Comparison of ENCODE assay signal across 21 cellular contexts in genomic region chr2:88211005-88211808, GRCh38.
"Had no signal": no experiment of that assay in that cellular context is flagged by ENCODE, and none has a peak within 500 bp of the region (broad histone marks: within the 10 kb centered on the region; RNA-seq: fewer than 3 reads in every experiment).

No MANE protein-coding gene starts in this region.

- H3K27ac ChIP-seq: ascending aorta, colonic mucosa, foreskin keratinocyte, lower lobe of right lung, ovary, thoracic aorta had no signal

- H3K9me3 ChIP-seq: ascending aorta, colonic mucosa, lower lobe of right lung, ovary, thoracic aorta had no signal

- H3K27ac Mint-ChIP-seq: activated B cell treated with CpG ODN at 0.5 μM for 24 hours; activated CD4-positive, alpha-beta memory T cell treated with anti-CD3 and anti-CD28 coated beads for 36 hours; activated naive CD4-positive, alpha-beta T cell treated with anti-CD3 and anti-CD28 coated beads, Interleukin-2, amount 50 U/mL, for 24 hours; natural killer cell; stimulated activated memory B cell treated with anti-CD40 and anti-IgM and Interleukin-4, amounts not matched to agents 10 μg/mL and 1 μg/mL and 100 μg/mL, for 72 hours had no signal

- H3K4me3 ChIP-seq: ascending aorta, colonic mucosa, lower lobe of right lung, ovary, thoracic aorta had no signal

- H3K9me3 Mint-ChIP-seq: activated B cell treated with CpG ODN at 0.5 μM for 24 hours; activated CD4-positive, alpha-beta memory T cell treated with anti-CD3 and anti-CD28 coated beads for 36 hours; activated naive CD4-positive, alpha-beta T cell treated with anti-CD3 and anti-CD28 coated beads, Interleukin-2, amount 50 U/mL, for 24 hours; activated T-cell treated with anti-CD3 and anti-CD28 coated beads, Interleukin-2, amount 50 U/mL, for 4 hours; central memory CD8-positive, alpha-beta T cell; natural killer cell; stimulated activated memory B cell treated with anti-CD40 and anti-IgM and Interleukin-4, amounts not matched to agents 10 μg/mL and 1 μg/mL and 100 μg/mL, for 72 hours had no signal

- H3K4me1 ChIP-seq: ascending aorta, colonic mucosa, foreskin keratinocyte, lower lobe of right lung had no signal

- H3K4me3 Mint-ChIP-seq: activated B cell treated with CpG ODN at 0.5 μM for 24 hours; activated CD4-positive, alpha-beta memory T cell treated with anti-CD3 and anti-CD28 coated beads for 36 hours; activated naive CD4-positive, alpha-beta T cell treated with anti-CD3 and anti-CD28 coated beads, Interleukin-2, amount 50 U/mL, for 24 hours; activated T-cell treated with anti-CD3 and anti-CD28 coated beads, Interleukin-2, amount 50 U/mL, for 4 hours; central memory CD8-positive, alpha-beta T cell; natural killer cell; stimulated activated memory B cell treated with anti-CD40 and anti-IgM and Interleukin-4, amounts not matched to agents 10 μg/mL and 1 μg/mL and 100 μg/mL, for 72 hours had no signal

- H3K4me1 Mint-ChIP-seq: activated B cell treated with CpG ODN at 0.5 μM for 24 hours; activated naive CD4-positive, alpha-beta T cell treated with anti-CD3 and anti-CD28 coated beads, Interleukin-2, amount 50 U/mL, for 24 hours; central memory CD8-positive, alpha-beta T cell; natural killer cell; stimulated activated memory B cell treated with anti-CD40 and anti-IgM and Interleukin-4, amounts not matched to agents 10 μg/mL and 1 μg/mL and 100 μg/mL, for 72 hours had no signal

- ATAC-seq: activated T-cell treated with anti-CD3 and anti-CD28 coated beads, Interleukin-2, amount 50 U/mL, for 4 hours; foreskin keratinocyte; left colon; lower lobe of right lung; natural killer cell; sciatic nerve; stimulated activated memory B cell treated with anti-CD40 and anti-IgM and Interleukin-4, amounts not matched to agents 10 μg/mL and 1 μg/mL and 100 μg/mL, for 72 hours had no signal

- DNase-seq: activated B cell treated with CpG ODN at 0.5 μM for 24 hours; activated CD4-positive, alpha-beta memory T cell treated with anti-CD3 and anti-CD28 coated beads for 36 hours; activated CD4-positive, alpha-beta T cell treated with anti-CD3 and anti-CD28 coated beads for 4 hours; activated effector memory CD4-positive, alpha-beta T cell treated with Interleukin-2 at 50 U/mL for 16 hours; activated T-cell treated with anti-CD3 and anti-CD28 coated beads, Interleukin-2, amount 50 U/mL, for 4 hours; colonic mucosa; foreskin keratinocyte; hypothalamus; islet precursor cell; left colon; lower lobe of right lung; natural killer cell; ovary; stimulated activated CD4-positive, alpha-beta T cell treated with anti-CD3 and anti-CD28 coated beads, Interleukin-4, amount 100 ng/mL, for 24 hours; T-helper 9 cell had no signal

- H3K36me3 Mint-ChIP-seq: activated CD4-positive, alpha-beta memory T cell treated with anti-CD3 and anti-CD28 coated beads for 36 hours; activated naive CD4-positive, alpha-beta T cell treated with anti-CD3 and anti-CD28 coated beads, Interleukin-2, amount 50 U/mL, for 24 hours; natural killer cell; stimulated activated memory B cell treated with anti-CD40 and anti-IgM and Interleukin-4, amounts not matched to agents 10 μg/mL and 1 μg/mL and 100 μg/mL, for 72 hours had no signal

- H3K27me3 ChIP-seq: ascending aorta, colonic mucosa, ovary had no signal

- H3K36me3 ChIP-seq: ascending aorta, colonic mucosa, lower lobe of right lung, ovary, thoracic aorta had no signal

- H3K27me3 Mint-ChIP-seq: central memory CD8-positive, alpha-beta T cell had no signal
